ENCODE assay signal across 1 cellular context in genomic region chr17:50177983-50178834, GRCh38.
A peak's percentile ranks its signal among the peaks of the same experiment; 100 is the strongest.
TF ChIP-seq lines count a peak whose summit lies in the region.

No MANE protein-coding gene starts in this region.

TF ChIP-seq in HepG2, 621 proteins besides CTCF, POLR2A, EP300 and RAD21 (continued from another document and continues in another):
- peak; percentile 73; the same call in 1 of the 2 replicates for TF ChIP-seq ARID4A (CRISPR knock-in tag; IDR thresholded peaks at IDR 0.05; ENCODE audit: borderline replicate concordance)
- peak; percentile 81 for TF ChIP-seq DMAP1 (CRISPR knock-in tag; IDR thresholded peaks at IDR 0.05)
- peak; percentile 99 for TF ChIP-seq XRCC5 (optimal IDR thresholded peaks at IDR 0.05; ENCODE audit: low read length)
- TF ChIP-seq ZNF768 (CRISPR knock-in tag; IDR thresholded peaks at IDR 0.05) = peak; percentile 54; the same call in 1 of the 2 replicates
- no peak for TF ChIP-seq BRCA1 (CRISPR knock-in tag; IDR thresholded peaks at IDR 0.05)
- 0 out of 2 replicates have a peak, but pooled peaks have one; percentile 24 for TF ChIP-seq FOXK1 (CRISPR knock-in tag; IDR thresholded peaks at IDR 0.05; ENCODE audit: borderline replicate concordance, low read depth)
- peak; percentile 39 for TF ChIP-seq BHLHE40 (IDR thresholded peaks at IDR 0.05; ENCODE audit: low read length)
- peak; percentile 45 for TF ChIP-seq TFE3 (CRISPR knock-in tag; IDR thresholded peaks at IDR 0.05)
- TF ChIP-seq MXD1 (CRISPR knock-in tag; IDR thresholded peaks at IDR 0.05) = peak; percentile 66; the same call in 1 of the 2 replicates
- TF ChIP-seq KAT7 (CRISPR knock-in tag; IDR thresholded peaks at IDR 0.05; ENCODE audit: borderline replicate concordance) = no peak; the same call in 1 of the 2 replicates
- peak; percentile 90; the same call in 1 of the 2 replicates for TF ChIP-seq ZNF292 (CRISPR knock-in tag; IDR thresholded peaks at IDR 0.05; ENCODE audit: borderline replicate concordance, low read depth)
- TF ChIP-seq ZHX1 (CRISPR knock-in tag; IDR thresholded peaks at IDR 0.05; ENCODE audit: low read depth) = 0 out of 2 replicates have a peak, but pooled peaks have one; percentile 42
- no peak for TF ChIP-seq FIP1L1 (IDR thresholded peaks at IDR 0.05; ENCODE audit: borderline replicate concordance, insufficient read depth, low read depth, low read length)
- TF ChIP-seq MYC (CRISPR knock-in tag; IDR thresholded peaks at IDR 0.05; ENCODE audit: borderline replicate concordance) = peak; percentile 93
- peak; percentile 54; the same call in 1 of the 2 replicates for TF ChIP-seq THAP7 (CRISPR knock-in tag; IDR thresholded peaks at IDR 0.05)
- TF ChIP-seq HIC2 (CRISPR knock-in tag; IDR thresholded peaks at IDR 0.05; ENCODE audit: low read depth) = peak; percentile 82
- peak; percentile 82 for TF ChIP-seq ZNF431 (CRISPR knock-in tag; IDR thresholded peaks at IDR 0.05; ENCODE audit: borderline replicate concordance, low read depth)
- no peak for TF ChIP-seq ZNF496 (CRISPR knock-in tag; IDR thresholded peaks at IDR 0.05; ENCODE audit: insufficient replicate concordance)
- TF ChIP-seq KAT2B (IDR thresholded peaks at IDR 0.05; ENCODE audit: borderline replicate concordance, low read depth, low read length) = no peak
- TF ChIP-seq KAT8 (CRISPR knock-in tag; IDR thresholded peaks at IDR 0.05) = peak; percentile 63; the same call in 1 of the 2 replicates
- TF ChIP-seq SALL2 (CRISPR knock-in tag; IDR thresholded peaks at IDR 0.05) = peak; percentile 64; the same call in 1 of the 2 replicates
- TF ChIP-seq ETS1 (CRISPR knock-in tag; IDR thresholded peaks at IDR 0.05) = no peak
- TF ChIP-seq SP1 (IDR thresholded peaks at IDR 0.05) = no peak
- peak; percentile 69 for TF ChIP-seq SP1 (CRISPR knock-in tag; IDR thresholded peaks at IDR 0.05)
- no peak for TF ChIP-seq ZFYVE20 (CRISPR knock-in tag; IDR thresholded peaks at IDR 0.05; ENCODE audit: borderline replicate concordance, low read depth)
- no peak for TF ChIP-seq ZNF713 (CRISPR knock-in tag; IDR thresholded peaks at IDR 0.05)
- TF ChIP-seq ZNF432 (CRISPR knock-in tag; IDR thresholded peaks at IDR 0.05; ENCODE audit: borderline replicate concordance) = no peak
- TF ChIP-seq MLX (CRISPR knock-in tag; IDR thresholded peaks at IDR 0.05) = no peak
- peak; percentile 67; the same call in 1 of the 2 replicates for TF ChIP-seq ZNF33B (CRISPR knock-in tag; IDR thresholded peaks at IDR 0.05)
- no peak for TF ChIP-seq ZNF556 (CRISPR knock-in tag; IDR thresholded peaks at IDR 0.05; ENCODE audit: borderline replicate concordance)
- TF ChIP-seq ELF3 (CRISPR knock-in tag; IDR thresholded peaks at IDR 0.05) = peak; percentile 41; the same call in 1 of the 2 replicates
- TF ChIP-seq MZF1 (CRISPR knock-in tag; IDR thresholded peaks at IDR 0.05; ENCODE audit: borderline replicate concordance) = 0 out of 2 replicates have a peak, but pooled peaks have one; percentile 76
- TF ChIP-seq ADNP (CRISPR knock-in tag; IDR thresholded peaks at IDR 0.05) = 0 out of 2 replicates have a peak, but pooled peaks have one; percentile 30
- no peak for TF ChIP-seq PAF1 (CRISPR knock-in tag; IDR thresholded peaks at IDR 0.05)
- TF ChIP-seq CENPT (CRISPR knock-in tag; IDR thresholded peaks at IDR 0.05; ENCODE audit: low read depth) = no peak
- 0 out of 2 replicates have a peak, but pooled peaks have one; percentile 30 for TF ChIP-seq ZNF354B (CRISPR knock-in tag; IDR thresholded peaks at IDR 0.05)
- TF ChIP-seq ATF3 (CRISPR knock-in tag; IDR thresholded peaks at IDR 0.05) = 0 out of 2 replicates have a peak, but pooled peaks have one; percentile 50
- TF ChIP-seq REST (IDR thresholded peaks at IDR 0.05; ENCODE audit: borderline replicate concordance in 1 of 2, low read depth in 1 of 2, low read length in 2 of 2) = no peak
- TF ChIP-seq MTA1 (CRISPR knock-in tag; IDR thresholded peaks at IDR 0.05; ENCODE audit: borderline replicate concordance) = peak; percentile 60; the same call in 1 of the 2 replicates
- 0 out of 2 replicates have a peak, but pooled peaks have one; percentile 31 for TF ChIP-seq HOMEZ (CRISPR knock-in tag; IDR thresholded peaks at IDR 0.05; ENCODE audit: low read depth)
